Comparison of ENCODE assay signal across 21 cellular contexts in the genomic region with DNA sequence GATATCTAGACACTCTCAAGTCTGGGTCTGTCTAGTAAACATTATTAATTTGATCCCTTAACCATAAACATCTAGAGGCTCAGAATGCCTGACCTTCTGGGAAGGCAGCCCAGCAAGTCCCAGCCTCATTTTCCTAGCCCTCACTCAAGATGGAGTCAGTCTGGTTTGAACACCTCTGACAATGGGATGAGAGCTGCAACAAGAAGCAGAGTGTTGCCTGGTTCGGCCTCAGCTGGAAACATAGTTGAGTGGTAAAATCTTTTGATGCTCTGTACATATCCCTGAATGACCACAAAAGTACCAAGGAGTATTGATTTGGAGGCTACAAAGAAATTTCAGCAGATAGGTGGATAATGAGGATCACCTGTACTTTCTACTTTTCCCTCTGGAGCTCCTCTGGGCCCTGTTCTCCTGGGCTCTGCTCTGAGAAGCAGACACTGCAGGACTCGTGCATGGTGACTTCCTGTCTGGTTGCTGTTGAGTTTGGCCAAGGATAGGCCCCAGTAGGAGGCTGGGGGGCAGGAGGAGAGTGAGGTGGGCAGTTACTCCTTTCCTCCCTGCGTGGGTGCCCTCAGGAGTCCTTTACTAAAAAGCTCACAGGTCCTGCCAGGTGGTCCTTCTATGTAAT.
DNase-seq lines count a peak whose midpoint lies in the region; ATAC-seq, FAIRE-seq and TF ChIP-seq lines count a peak whose summit lies in the region.
"Had no signal": no experiment of that assay in that cellular context is flagged by ENCODE, and none has a peak within 500 bp of the region (broad histone marks: within the 10 kb centered on the region; RNA-seq: fewer than 3 reads in every experiment).

No MANE protein-coding gene starts in this region.

- peaks cover 39% of the 10 kb centered on the region for H3K4me1 Mint-ChIP-seq in nephron
- H3K4me1 Mint-ChIP-seq: central memory CD8-positive, alpha-beta T cell had no signal

- CTCF ChIA-PET in SK-N-SH (lab: Yijun Ruan, JAX): interaction anchor here (0.6 to 3.0 kb wide), 6 partner anchors 12 to 681 kb away, joined by 3 to 9 read pairs (median 4); no protein-coding TSS in a partner anchor

- H3K36me3 ChIP-seq in SK-N-SH (replicated peaks in 1 of 2; ENCODE audit: control insufficient read depth in 1 of 2, insufficient read depth in 2 of 2, low read length in 1 of 2): peaks cover 0 to 5% of the 10 kb centered on the region in 2 experiments
- peaks cover 0 to 97% (median 23%) of the 10 kb centered on the region in 9 donors for H3K36me3 ChIP-seq in heart right ventricle
- H3K36me3 ChIP-seq in upper lobe of left lung: peaks cover 3 to 79% (median 32%) of the 10 kb centered on the region in 4 donors

- peak overlapping the region; percentile 70 to 96 (median 93) for H3K27ac Mint-ChIP-seq in nephron
- H3K27ac Mint-ChIP-seq: activated CD8-positive, alpha-beta memory T cell treated with anti-CD3 and anti-CD28 coated beads, Interleukin-2, amount 10 ng/mL, durations not matched to agents 7 days and 5 days; B cell; stimulated activated naive CD8-positive, alpha-beta T cell treated with anti-CD3 and anti-CD28 coated beads, Interleukin-15, Interleukin-2, amounts not matched to agents 100 ng/mL and 50 ng/mL, for 24 hours had no signal

- peaks cover 24 to 37% of the 10 kb centered on the region in 2 experiments for H3K4me1 ChIP-seq in SK-N-SH (ENCODE audit: control insufficient read depth in 1 of 2, insufficient read depth in 2 of 2, low read depth in 1 of 2, low read length in 1 of 2)
- peaks cover 0 to 54% (median 34%) of the 10 kb centered on the region in 9 donors for H3K4me1 ChIP-seq in heart right ventricle
- peaks cover 0 to 17% (median 10%) of the 10 kb centered on the region in 4 donors for H3K4me1 ChIP-seq in upper lobe of left lung

- POLR2A ChIA-PET in SK-N-SH (lab: Yijun Ruan, JAX): no interaction called here

- ATAC-seq in heart right ventricle (peak in 3 of 8 donors; percentile 19 to 35 (median 31)), upper lobe of left lung (ENCODE audit: low FRiP score in 2 of 2) (peak in 1 of 2 donors; percentile 6)
- ATAC-seq: activated CD8-positive, alpha-beta memory T cell treated with anti-CD3 and anti-CD28 coated beads, Interleukin-2, amount 10 ng/mL, durations not matched to agents 7 days and 5 days had no signal

- no peaks in the 10 kb centered on the region for H4K20me1 ChIP-seq in SK-N-SH (ENCODE audit: insufficient read depth)

- DNase-seq in SK-N-SH (no peak), heart right ventricle (no peak), upper lobe of left lung (no peak), D721Med (ENCODE audit: insufficient read length, low spot score) (no peak), HUDEP-2 (lab: John Stamatoyannopoulos, UW; ENCODE audit: unreplicated experiment in 76 of 76) (no peak), RKO (ENCODE audit: low spot score) (no peak), 8988T (no peak)
- DNase-seq: activated CD8-positive, alpha-beta memory T cell treated with anti-CD3 and anti-CD28 coated beads, Interleukin-2, amount 10 ng/mL, durations not matched to agents 7 days and 5 days; activated effector memory CD4-positive, alpha-beta T cell treated with Interleukin-2 at 50 U/mL for 16 hours; effector CD4-positive, alpha-beta T cell; Karpas-422; NCI-H1105; NCI-H2107; NCI-H69 had no signal

- H3K36me3 Mint-ChIP-seq in nephron (ENCODE audit: low read depth): peaks cover 6% of the 10 kb centered on the region
- H3K36me3 Mint-ChIP-seq: mesothelial cell of epicardium had no signal

- peak overlapping the region; percentile 13; the same call in 1 of the 2 replicates for H2AFZ ChIP-seq in SK-N-SH (ENCODE audit: low read depth)

- H3K4me3 ChIP-seq in SK-N-SH (ENCODE audit: low read depth in 2 of 2, low read length in 1 of 2): no peak overlapping the region
- no peak overlapping the region for H3K4me3 ChIP-seq in heart right ventricle
- no peak overlapping the region for H3K4me3 ChIP-seq in upper lobe of left lung

- WGBS in SK-N-SH (ENCODE audit: low lambda C conversion rate): 80% methylated on average over 2 of the region's 3 CpGs
- WGBS in heart right ventricle, 2 donors: 53 to 72% methylated on average over 3 of the region's 3 CpGs
- 54 to 65% methylated on average over 3 of the region's 3 CpGs for WGBS in upper lobe of left lung, 2 donors

- no peak for TF ChIP-seq EP300 in SK-N-SH (IDR thresholded peaks at IDR 0.05; ENCODE audit: borderline replicate concordance in 1 of 2, low read depth in 1 of 2, low read length in 1 of 2)
- no peak for TF ChIP-seq EP300 in upper lobe of left lung (IDR thresholded peaks at IDR 0.05)

- peak overlapping the region; percentile 56; the same call in 1 of the 2 replicates for H3K4me2 ChIP-seq in SK-N-SH

- H3K27ac ChIP-seq in SK-N-SH (ENCODE audit: low read depth in 2 of 2, low read length in 1 of 2): peak overlapping the region; percentile 67 to 97
- peak overlapping the region in 9 of 10 donors; percentile 32 to 75 (median 68) for H3K27ac ChIP-seq in heart right ventricle
- H3K27ac ChIP-seq in upper lobe of left lung: peak overlapping the region in 3 of 4 donors; percentile 35 to 70 (median 45)

- FAIRE-seq in D721Med (lab: Jason Lieb, UNC): no peak
- FAIRE-seq: G401.6, keratinocyte had no signal

- H3K79me2 ChIP-seq in SK-N-SH (ENCODE audit: insufficient read depth): no peaks in the 10 kb centered on the region

- H3K27me3 ChIP-seq in SK-N-SH (ENCODE audit: insufficient read depth) (no peaks in the 10 kb centered on the region), heart right ventricle (no peaks in the 10 kb centered on the region), upper lobe of left lung (no peaks in the 10 kb centered on the region)

- TF ChIP-seq CTCF in SK-N-SH (IDR thresholded peaks at IDR 0.05): no peak
- TF ChIP-seq CTCF in heart right ventricle (IDR thresholded peaks at IDR 0.05): no peak
- TF ChIP-seq CTCF in nephron (IDR thresholded peaks at IDR 0.05; ENCODE audit: unreplicated experiment in 3 of 3): no peak
- no peak for TF ChIP-seq CTCF in upper lobe of left lung (IDR thresholded peaks at IDR 0.05)
- no peak for TF ChIP-seq CTCF in D721Med (IDR thresholded peaks at IDR 0.05; ENCODE audit: insufficient read depth, missing control alignments)

- intact Hi-C loops in heart right ventricle (cut with DNase I): no loop called here

- no peak for TF ChIP-seq RAD21 in SK-N-SH (IDR thresholded peaks at IDR 0.05; ENCODE audit: low read length)

- no peak overlapping the region for H3K4me3 Mint-ChIP-seq in nephron
- H3K4me3 Mint-ChIP-seq: activated CD8-positive, alpha-beta memory T cell treated with anti-CD3 and anti-CD28 coated beads, Interleukin-2, amount 10 ng/mL, durations not matched to agents 7 days and 5 days; B cell; central memory CD8-positive, alpha-beta T cell; mesothelial cell of epicardium; stimulated activated naive CD8-positive, alpha-beta T cell treated with anti-CD3 and anti-CD28 coated beads, Interleukin-15, Interleukin-2, amounts not matched to agents 100 ng/mL and 50 ng/mL, for 24 hours had no signal

- no peaks in the 10 kb centered on the region for H3K9me2 ChIP-seq in SK-N-SH

- H3K9ac ChIP-seq in SK-N-SH: no peak overlapping the region

- no peak for TF ChIP-seq POLR2A in upper lobe of left lung (IDR thresholded peaks at IDR 0.05)

- H3K9me3 Mint-ChIP-seq in nephron: no peaks in the 10 kb centered on the region
- H3K9me3 Mint-ChIP-seq: central memory CD8-positive, alpha-beta T cell; mesothelial cell of epicardium; stimulated activated naive CD8-positive, alpha-beta T cell treated with anti-CD3 and anti-CD28 coated beads, Interleukin-15, Interleukin-2, amounts not matched to agents 100 ng/mL and 50 ng/mL, for 24 hours had no signal

- H3K9me3 ChIP-seq in SK-N-SH (no peaks in the 10 kb centered on the region), heart right ventricle (no peaks in the 10 kb centered on the region), upper lobe of left lung (no peaks in the 10 kb centered on the region)

- H3F3A ChIP-seq in SK-N-SH (replicated peaks; ENCODE audit: insufficient read depth): peaks cover 22% of the 10 kb centered on the region

- H3K27me3 Mint-ChIP-seq in nephron (ENCODE audit: low read depth): no peaks in the 10 kb centered on the region
- H3K27me3 Mint-ChIP-seq: activated CD8-positive, alpha-beta memory T cell treated with anti-CD3 and anti-CD28 coated beads, Interleukin-2, amount 10 ng/mL, durations not matched to agents 7 days and 5 days; B cell; central memory CD8-positive, alpha-beta T cell; stimulated activated naive CD8-positive, alpha-beta T cell treated with anti-CD3 and anti-CD28 coated beads, Interleukin-15, Interleukin-2, amounts not matched to agents 100 ng/mL and 50 ng/mL, for 24 hours had no signal

TF ChIP-seq in SK-N-SH, 30 proteins besides CTCF, POLR2A, EP300 and RAD21 (continues in another document):
- TF ChIP-seq RCOR1 (IDR thresholded peaks at IDR 0.05; ENCODE audit: low read length) (no peak), JUND (IDR thresholded peaks at IDR 0.05) (no peak), FOXJ3 (CRISPR knock-in tag; IDR thresholded peaks at IDR 0.05) (no peak), MEF2A (IDR thresholded peaks at IDR 0.05; ENCODE audit: borderline replicate concordance, low read depth) (no peak), TEAD4 (IDR thresholded peaks at IDR 0.05; ENCODE audit: borderline replicate concordance, insufficient read depth) (no peak), YY1 (IDR thresholded peaks at IDR 0.05; ENCODE audit: low read depth) (no peak), CHD2 (IDR thresholded peaks at IDR 0.05; ENCODE audit: low read length, partially characterized antibody) (no peak), RXRA (IDR thresholded peaks at IDR 0.05; ENCODE audit: borderline replicate concordance, low read depth) (no peak), EZH2phosphoT487 (IDR thresholded peaks at IDR 0.05; ENCODE audit: borderline replicate concordance, low read depth) (no peak), NRF1 (IDR thresholded peaks at IDR 0.05; ENCODE audit: low read depth, low read length) (no peak)
- TF ChIP-seq, protein P1, sequence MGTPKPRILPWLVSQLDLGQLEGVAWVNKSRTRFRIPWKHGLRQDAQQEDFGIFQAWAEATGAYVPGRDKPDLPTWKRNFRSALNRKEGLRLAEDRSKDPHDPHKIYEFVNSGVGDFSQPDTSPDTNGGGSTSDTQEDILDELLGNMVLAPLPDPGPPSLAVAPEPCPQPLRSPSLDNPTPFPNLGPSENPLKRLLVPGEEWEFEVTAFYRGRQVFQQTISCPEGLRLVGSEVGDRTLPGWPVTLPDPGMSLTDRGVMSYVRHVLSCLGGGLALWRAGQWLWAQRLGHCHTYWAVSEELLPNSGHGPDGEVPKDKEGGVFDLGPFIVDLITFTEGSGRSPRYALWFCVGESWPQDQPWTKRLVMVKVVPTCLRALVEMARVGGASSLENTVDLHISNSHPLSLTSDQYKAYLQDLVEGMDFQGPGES (IDR thresholded peaks at IDR 0.05; ENCODE audit: low read depth, low read length): no peak
- TF ChIP-seq, protein P2, sequence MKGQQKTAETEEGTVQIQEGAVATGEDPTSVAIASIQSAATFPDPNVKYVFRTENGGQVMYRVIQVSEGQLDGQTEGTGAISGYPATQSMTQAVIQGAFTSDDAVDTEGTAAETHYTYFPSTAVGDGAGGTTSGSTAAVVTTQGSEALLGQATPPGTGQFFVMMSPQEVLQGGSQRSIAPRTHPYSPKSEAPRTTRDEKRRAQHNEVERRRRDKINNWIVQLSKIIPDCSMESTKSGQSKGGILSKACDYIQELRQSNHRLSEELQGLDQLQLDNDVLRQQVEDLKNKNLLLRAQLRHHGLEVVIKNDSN (IDR thresholded peaks at IDR 0.05; ENCODE audit: borderline replicate concordance, low read depth): no peak
